Comparison of ENCODE assay signal across 20 cellular contexts in the genomic region with DNA sequence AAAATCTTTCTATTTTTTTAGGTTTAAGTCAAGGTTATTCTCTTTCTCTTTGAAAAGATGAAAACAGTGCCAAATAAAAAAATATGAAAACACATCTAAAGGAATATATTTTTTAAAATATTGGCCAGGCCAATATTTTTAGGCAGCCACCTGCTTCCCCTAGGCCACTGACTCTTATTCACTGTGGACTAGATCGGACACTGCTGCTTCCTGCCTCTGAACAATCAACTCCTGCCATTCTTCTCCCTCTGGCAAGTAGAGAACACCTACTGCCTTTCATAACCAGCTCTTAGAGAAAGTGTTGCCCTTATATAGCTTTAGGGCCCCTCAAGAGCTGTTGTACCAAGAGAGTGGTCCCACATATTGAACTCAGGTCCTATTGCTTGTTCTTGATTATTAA.
"Had no signal": no experiment of that assay in that cellular context is flagged by ENCODE, and none has a peak within 500 bp of the region (broad histone marks: within the 10 kb centered on the region; RNA-seq: fewer than 3 reads in every experiment).

No MANE protein-coding gene starts in this region.

- DNase-seq: stimulated activated CD4-positive, alpha-beta T cell treated with anti-CD3 and anti-CD28 coated beads, Interleukin-2, amount 100 ng/mL, for 48 hours; stimulated activated CD4-positive, alpha-beta T cell treated with anti-CD3 and anti-CD28 coated beads, Interleukin-4, amount 100 ng/mL, for 1 hour; stimulated activated CD4-positive, alpha-beta T cell treated with anti-CD3 and anti-CD28 coated beads, Interleukin-4, amount 100 ng/mL, for 24 hours; stimulated activated CD4-positive, alpha-beta T cell treated with anti-CD3 and anti-CD28 coated beads, Interleukin-4, amount 100 ng/mL, for 4 hours; stimulated activated CD8-positive, alpha-beta memory T cell treated with anti-CD3 and anti-CD28 coated beads, Interleukin-4, amount 100 ng/mL, for 48 hours; stimulated activated naive B cell treated with anti-CD40 and anti-IgM and Interleukin-4, amounts not matched to agents 10 μg/mL and 1 μg/mL and 100 μg/mL, for 72 hours; stimulated activated naive CD4-positive, alpha-beta T cell; stimulated activated naive CD4-positive, alpha-beta T cell treated with Interleukin-2 at 50 U/mL for 16 hours; stimulated activated naive CD8-positive, alpha-beta T cell treated with anti-CD3 and anti-CD28 coated beads, Interleukin-15, amount 100 ng/mL, for 72 hours; stimulated activated naive CD8-positive, alpha-beta T cell treated with anti-CD3 and anti-CD28 coated beads, Interleukin-15, Interleukin-2, amounts not matched to agents 100 U/mL and 50 U/mL, for 24 hours; stomach; substantia nigra; testis; thyroid gland; tibial artery; transverse colon; trophoblast cell; upper lobe of left lung; upper lobe of right lung; uterus had no signal
